In genomic region chr1:153509036-153509435, GRCh38 we compare ENCODE assay signal across 19 cellular contexts. TPM values are rescaled to one million over a fixed set of nuclear protein-coding genes. Genes with fewer than 3 reads are reported as not detected.
"Had no signal": no experiment of that assay in that cellular context is flagged by ENCODE, and none has a peak within 500 bp of the region (broad histone marks: within the 10 kb centered on the region; RNA-seq: fewer than 3 reads in every experiment).

No MANE protein-coding gene starts in this region.

- H3K4me3 Mint-ChIP-seq: activated B cell treated with CpG ODN at 0.5 μM for 24 hours; activated naive CD4-positive, alpha-beta T cell treated with anti-CD3 and anti-CD28 coated beads, Interleukin-2, amount 10 ng/mL, durations not matched to agents 7 days and 5 days; activated T-cell treated with anti-CD3 and anti-CD28 coated beads, Interleukin-2, amount 50 U/mL, for 72 hours; mesothelial cell of epicardium; naive thymus-derived CD8-positive, alpha-beta T cell; neural progenitor cell; stimulated activated memory B cell treated with anti-CD40 and anti-IgM and Interleukin-4, amounts not matched to agents 10 μg/mL and 1 μg/mL and 100 μg/mL, for 72 hours had no signal

- H3K4me1 ChIP-seq: neural progenitor cell had no signal

- H3K27ac Mint-ChIP-seq: activated B cell treated with CpG ODN at 0.5 μM for 24 hours; activated naive CD4-positive, alpha-beta T cell treated with anti-CD3 and anti-CD28 coated beads, Interleukin-2, amount 10 ng/mL, durations not matched to agents 7 days and 5 days; activated T-cell treated with anti-CD3 and anti-CD28 coated beads, Interleukin-2, amount 50 U/mL, for 72 hours; mesothelial cell of epicardium; neural progenitor cell had no signal

- H3K27ac ChIP-seq: left lung, neural progenitor cell had no signal

- H3K27me3 Mint-ChIP-seq: naive thymus-derived CD8-positive, alpha-beta T cell; stimulated activated memory B cell treated with anti-CD40 and anti-IgM and Interleukin-4, amounts not matched to agents 10 μg/mL and 1 μg/mL and 100 μg/mL, for 72 hours had no signal

- H3K27me3 ChIP-seq: left lung, transverse colon had no signal

- H2AFZ ChIP-seq: neural progenitor cell had no signal

- H3K36me3 ChIP-seq: left lung, neural progenitor cell, transverse colon had no signal

- H3K36me3 Mint-ChIP-seq: activated naive CD4-positive, alpha-beta T cell treated with anti-CD3 and anti-CD28 coated beads, Interleukin-2, amount 10 ng/mL, durations not matched to agents 7 days and 5 days; mesothelial cell of epicardium; naive thymus-derived CD8-positive, alpha-beta T cell; neural progenitor cell; stimulated activated memory B cell treated with anti-CD40 and anti-IgM and Interleukin-4, amounts not matched to agents 10 μg/mL and 1 μg/mL and 100 μg/mL, for 72 hours had no signal

- DNase-seq: cerebellar nuclear complex, cortex of kidney, left lung had no signal

- FAIRE-seq: small intestine had no signal

- H3K4me3 ChIP-seq: left lung, lung, neural progenitor cell, transverse colon had no signal

- H3K9me3 Mint-ChIP-seq: activated B cell treated with CpG ODN at 0.5 μM for 24 hours; activated naive CD4-positive, alpha-beta T cell treated with anti-CD3 and anti-CD28 coated beads, Interleukin-2, amount 10 ng/mL, durations not matched to agents 7 days and 5 days; activated T-cell treated with anti-CD3 and anti-CD28 coated beads, Interleukin-2, amount 50 U/mL, for 72 hours; mesothelial cell of epicardium; naive thymus-derived CD8-positive, alpha-beta T cell; neural progenitor cell; stimulated activated memory B cell treated with anti-CD40 and anti-IgM and Interleukin-4, amounts not matched to agents 10 μg/mL and 1 μg/mL and 100 μg/mL, for 72 hours had no signal

- H3K4me2 ChIP-seq: neural progenitor cell had no signal

- H3K9ac ChIP-seq: neural progenitor cell had no signal

- ATAC-seq: sciatic nerve had no signal

- H3K9me3 ChIP-seq: left lung, transverse colon had no signal

RNA-seq across cellular contexts. Expression of gene S100A5, which starts 31.7 kb away (rescaled TPM):
- total RNA-seq: kidney epithelial cell, mesothelial cell of epicardium, osteoblast, posterior vena cava, sciatic nerve, temporal lobe, transverse colon had no signal

RNA-seq across cellular contexts. Expression of gene S100A3, which starts 40.0 kb away (rescaled TPM):
- total RNA-seq: activated B cell treated with CpG ODN at 0.5 μM for 24 hours; activated T-cell treated with anti-CD3 and anti-CD28 coated beads, Interleukin-2, amount 50 U/mL, for 72 hours; mesothelial cell of epicardium; naive thymus-derived CD8-positive, alpha-beta T cell; sciatic nerve; temporal lobe had no signal
- polyA plus RNA-seq: naive thymus-derived CD8-positive, alpha-beta T cell had no signal

RNA-seq across cellular contexts. Expression of gene S100A7, which starts 48.6 kb away (rescaled TPM):
- total RNA-seq: activated B cell treated with CpG ODN at 0.5 μM for 24 hours; activated T-cell treated with anti-CD3 and anti-CD28 coated beads, Interleukin-2, amount 50 U/mL, for 72 hours; kidney epithelial cell; left lung; lung; mesothelial cell of epicardium; naive thymus-derived CD8-positive, alpha-beta T cell; osteoblast; posterior vena cava; renal cortical epithelial cell; temporal lobe; transverse colon had no signal
- polyA plus RNA-seq: naive thymus-derived CD8-positive, alpha-beta T cell; small intestine had no signal
